10 cellular contexts compared by ENCODE assay signal in genomic region chr1:38027201-38028104, GRCh38. TPM values are rescaled to one million over a fixed set of nuclear protein-coding genes. Genes with fewer than 3 reads are reported as not detected.
DNase-seq lines count a peak whose midpoint lies in the region; ATAC-seq and TF ChIP-seq lines count a peak whose summit lies in the region.
"Had no signal": no experiment of that assay in that cellular context is flagged by ENCODE, and none has a peak within 500 bp of the region (broad histone marks: within the 10 kb centered on the region; RNA-seq: fewer than 3 reads in every experiment).

No MANE protein-coding gene starts in this region.

- H3K27ac Mint-ChIP-seq in activated naive CD4-positive, alpha-beta T cell treated with anti-CD3 and anti-CD28 coated beads, Interleukin-2, amount 50 U/mL, for 72 hours: peak overlapping the region; percentile 92 to 95
- peak overlapping the region; percentile 81 for H3K27ac Mint-ChIP-seq in endothelial cell (ENCODE audit: unreplicated experiment)
- no peak overlapping the region for H3K27ac Mint-ChIP-seq in progenitor cell of endocrine pancreas

- TF ChIP-seq EP300 in tibial nerve (IDR thresholded peaks at IDR 0.05): no peak

- H3K4me3 Mint-ChIP-seq in endothelial cell (ENCODE audit: unreplicated experiment) (peak overlapping the region; percentile 51), progenitor cell of endocrine pancreas (ENCODE audit: low read depth) (no peak overlapping the region)

- peaks cover 5% of the 10 kb centered on the region in 2 donors for H3K36me3 Mint-ChIP-seq in activated naive CD4-positive, alpha-beta T cell treated with anti-CD3 and anti-CD28 coated beads, Interleukin-2, amount 50 U/mL, for 72 hours
- H3K36me3 Mint-ChIP-seq in endothelial cell (ENCODE audit: low read depth, unreplicated experiment): peaks cover 33% of the 10 kb centered on the region
- peaks cover 14% of the 10 kb centered on the region for H3K36me3 Mint-ChIP-seq in progenitor cell of endocrine pancreas (ENCODE audit: insufficient read depth)

- DNase-seq in activated naive CD4-positive, alpha-beta T cell treated with anti-CD3 and anti-CD28 coated beads, Interleukin-2, amount 50 U/mL, for 72 hours (ENCODE audit: low spot score in 2 of 2): peak in 1 of 2 donors; percentile 53
- DNase-seq in activated naive CD4-positive, alpha-beta T cell treated with Interleukin-2 at 50 U/mL for 16 hours: no peak
- DNase-seq in NCI-H69 (lab: John Stamatoyannopoulos, UW): peak; percentile 5
- DNase-seq in endothelial cell (ENCODE audit: low spot score): no peak
- DNase-seq in tibial nerve (ENCODE audit: low spot score in 2 of 2): no peak
- no peak for DNase-seq in progenitor cell of endocrine pancreas (ENCODE audit: low spot score, unreplicated experiment)
- no peak for DNase-seq in activated gamma-delta T cell (lab: John Stamatoyannopoulos, UW)
- no peak for DNase-seq in MV-4-11 (lab: John Stamatoyannopoulos, UW)
- DNase-seq: KG1, T-helper 9 cell had no signal

- peak overlapping the region in 3 of 4 donors; percentile 86 to 95 (median 86) for H3K27ac ChIP-seq in tibial nerve

- H3K4me3 ChIP-seq in tibial nerve: no peak overlapping the region

- 71 to 78% methylated on average over 19 of the region's 19 CpGs for WGBS in tibial nerve, 2 donors

- H3K36me3 ChIP-seq in tibial nerve: peaks cover 10 to 44% (median 13%) of the 10 kb centered on the region in 3 donors

- no peak for TF ChIP-seq CTCF in endothelial cell (IDR thresholded peaks at IDR 0.05; ENCODE audit: unreplicated experiment)
- no peak for TF ChIP-seq CTCF in tibial nerve (IDR thresholded peaks at IDR 0.05)
- no peak for TF ChIP-seq CTCF in progenitor cell of endocrine pancreas (IDR thresholded peaks at IDR 0.05; ENCODE audit: unreplicated experiment)

- no peaks in the 10 kb centered on the region for H3K9me3 Mint-ChIP-seq in activated naive CD4-positive, alpha-beta T cell treated with anti-CD3 and anti-CD28 coated beads, Interleukin-2, amount 50 U/mL, for 72 hours
- H3K9me3 Mint-ChIP-seq in endothelial cell (ENCODE audit: unreplicated experiment) (no peaks in the 10 kb centered on the region), progenitor cell of endocrine pancreas (ENCODE audit: low read depth) (no peaks in the 10 kb centered on the region)

- no peaks in the 10 kb centered on the region for H3K9me3 ChIP-seq in tibial nerve

- no peak for TF ChIP-seq POLR2A in tibial nerve (IDR thresholded peaks at IDR 0.05)

- H3K4me1 Mint-ChIP-seq in endothelial cell (ENCODE audit: unreplicated experiment) (peaks cover 58% of the 10 kb centered on the region), progenitor cell of endocrine pancreas (ENCODE audit: low read depth) (peaks cover 20% of the 10 kb centered on the region)

- no peaks in the 10 kb centered on the region for H3K27me3 ChIP-seq in tibial nerve

- H3K27me3 Mint-ChIP-seq in endothelial cell (ENCODE audit: unreplicated experiment) (peaks cover 6% of the 10 kb centered on the region), progenitor cell of endocrine pancreas (no peaks in the 10 kb centered on the region)

- peaks cover 0 to 55% (median 37%) of the 10 kb centered on the region in 4 donors for H3K4me1 ChIP-seq in tibial nerve

- ATAC-seq in activated naive CD4-positive, alpha-beta T cell treated with anti-CD3 and anti-CD28 coated beads, Interleukin-2, amount 50 U/mL, for 72 hours: no peak

RNA-seq across cellular contexts. Expression of gene UTP11, which starts 14.9 kb away (rescaled TPM):
- total RNA-seq in activated naive CD4-positive, alpha-beta T cell treated with anti-CD3 and anti-CD28 coated beads, Interleukin-2, amount 50 U/mL, for 72 hours: 10 to 100 TPM; 55.7 to 92.2 TPM
- total RNA-seq in endothelial cell (ENCODE audit: unreplicated experiment): 44.7 TPM
- 10 to 100 TPM; 16.5 to 36.8 (median 25.7) TPM for total RNA-seq in tibial nerve
- 23.8 and 27.2 TPM in 2 replicates for total RNA-seq in progenitor cell of endocrine pancreas

RNA-seq across cellular contexts. Expression of gene POU3F1, which starts 19.1 kb away (rescaled TPM):
- not detected for total RNA-seq in activated naive CD4-positive, alpha-beta T cell treated with anti-CD3 and anti-CD28 coated beads, Interleukin-2, amount 50 U/mL, for 72 hours
- 1.2 TPM for total RNA-seq in endothelial cell (ENCODE audit: unreplicated experiment)
- total RNA-seq in tibial nerve: 10 to 100 TPM; 11.6 to 53.4 (median 24.8) TPM
- total RNA-seq in progenitor cell of endocrine pancreas: 0.31 and 0.43 TPM in 2 replicates

RNA-seq across cellular contexts. Expression of gene FHL3, which starts 22.1 kb away (rescaled TPM):
- 10 to 100 TPM; 17.9 to 39.0 TPM for total RNA-seq in activated naive CD4-positive, alpha-beta T cell treated with anti-CD3 and anti-CD28 coated beads, Interleukin-2, amount 50 U/mL, for 72 hours
- total RNA-seq in endothelial cell (ENCODE audit: unreplicated experiment) (142 TPM), tibial nerve (10 to 100 TPM; 25.1 to 32.7 (median 26.6) TPM), progenitor cell of endocrine pancreas (16.5 and 17.6 TPM in 2 replicates)

RNA-seq across cellular contexts. Expression of gene SF3A3, which starts 37.6 kb away (rescaled TPM):
- total RNA-seq in activated naive CD4-positive, alpha-beta T cell treated with anti-CD3 and anti-CD28 coated beads, Interleukin-2, amount 50 U/mL, for 72 hours: 10 to 100 TPM; 92.9 to 99.3 TPM
- total RNA-seq in endothelial cell (ENCODE audit: unreplicated experiment): 59.2 TPM
- total RNA-seq in tibial nerve: 10 to 100 TPM; 51.0 to 67.8 (median 62.8) TPM
- 73.8 and 77.3 TPM in 2 replicates for total RNA-seq in progenitor cell of endocrine pancreas
